7 cellular contexts compared by ENCODE assay signal in genomic region chr11:117822031-117822521, GRCh38. TPM values are rescaled to one million over a fixed set of nuclear protein-coding genes. Genes with fewer than 3 reads are reported as not detected.
DNase-seq lines count a peak whose midpoint lies in the region; ATAC-seq lines count a peak whose summit lies in the region.

No MANE protein-coding gene starts in this region.

- DNase-seq in GDM1 (lab: John Stamatoyannopoulos, UW) (peak; percentile 41), MV-4-11 (lab: John Stamatoyannopoulos, UW) (peak; percentile 27), glomerular visceral epithelial cell (ENCODE audit: extremely low spot score) (peak; percentile 52), mesenteric fat pad (ENCODE audit: low spot score) (no peak)
- DNase-seq in activated T-cell treated with anti-CD3 and anti-CD28 coated beads, Interleukin-2, amount 50 U/mL, for 4 hours, result peak; percentile 53
- DNase-seq in stimulated activated CD4-positive, alpha-beta T cell treated with anti-CD3 and anti-CD28 coated beads, Interleukin-2, amount 100 ng/mL, for 4 hours (ENCODE audit: low read depth), result peak; percentile 37

- no peaks in the 10 kb centered on the region for H3K36me3 Mint-ChIP-seq in activated T-cell treated with anti-CD3 and anti-CD28 coated beads, Interleukin-2, amount 50 U/mL, for 4 hours (ENCODE audit: insufficient read depth)

- no peaks in the 10 kb centered on the region for H3K27me3 Mint-ChIP-seq in activated T-cell treated with anti-CD3 and anti-CD28 coated beads, Interleukin-2, amount 50 U/mL, for 4 hours (ENCODE audit: low read depth)

- H3K4me1 Mint-ChIP-seq in activated T-cell treated with anti-CD3 and anti-CD28 coated beads, Interleukin-2, amount 50 U/mL, for 4 hours (ENCODE audit: low read depth), result peaks cover 49% of the 10 kb centered on the region

- H3K9me3 Mint-ChIP-seq in activated T-cell treated with anti-CD3 and anti-CD28 coated beads, Interleukin-2, amount 50 U/mL, for 4 hours, result no peaks in the 10 kb centered on the region

- ATAC-seq in activated T-cell treated with anti-CD3 and anti-CD28 coated beads, Interleukin-2, amount 50 U/mL, for 4 hours, result peak; percentile 31 to 33
- ATAC-seq in HG02678 (IDR thresholded peaks at IDR 0.05; ENCODE audit: unreplicated experiment), result no peak

- H3K4me3 Mint-ChIP-seq in activated T-cell treated with anti-CD3 and anti-CD28 coated beads, Interleukin-2, amount 50 U/mL, for 4 hours, result no peak overlapping the region

RNA-seq across cellular contexts. Expression of gene FXYD2, which starts 2.5 kb away (rescaled TPM):
- under 1 TPM; 0.63 to 0.66 (median 0.63) TPM for total RNA-seq in activated T-cell treated with anti-CD3 and anti-CD28 coated beads, Interleukin-2, amount 50 U/mL, for 4 hours
- total RNA-seq in mesenteric fat pad, result 3.2 TPM

RNA-seq across cellular contexts. Expression of gene DSCAML1, which starts 25.1 kb away (rescaled TPM):
- not detected for total RNA-seq in activated T-cell treated with anti-CD3 and anti-CD28 coated beads, Interleukin-2, amount 50 U/mL, for 4 hours
- total RNA-seq in mesenteric fat pad, result 0.45 TPM

RNA-seq across cellular contexts. Expression of gene FXYD6, which starts 54.4 kb away (rescaled TPM):
- total RNA-seq in activated T-cell treated with anti-CD3 and anti-CD28 coated beads, Interleukin-2, amount 50 U/mL, for 4 hours, result under 1 TPM in 2 of 3 donors, not detected in 1; 0.16 to 0.38 TPM
- 21.5 TPM for total RNA-seq in mesenteric fat pad

Comparison
In these comparisons a context has a peak if more than half of its experiments do, and no peak if none do; other contexts are left out.
1. RNA of gene FXYD6, which starts 54.4 kb away (total RNA-seq): 21.5 TPM in mesenteric fat pad (single experiment); 0.16 to 0.38 TPM in activated T-cell treated with anti-CD3 and anti-CD28 coated beads, Interleukin-2, amount 50 U/mL, for 4 hours; every median in the first group is over 10 times any median in the second.